ENCODE assay signal across 12 cellular contexts in genomic region chr1:225450491-225451191, GRCh38. TPM values are rescaled to one million over a fixed set of nuclear protein-coding genes. Genes with fewer than 3 reads are reported as not detected.
DNase-seq lines count a peak whose midpoint lies in the region; ATAC-seq and TF ChIP-seq lines count a peak whose summit lies in the region.
"Had no signal": no experiment of that assay in that cellular context is flagged by ENCODE, and none has a peak within 500 bp of the region (broad histone marks: within the 10 kb centered on the region; RNA-seq: fewer than 3 reads in every experiment).

No MANE protein-coding gene starts in this region.

- no peak overlapping the region; the same call in 1 of the 2 replicates for H3K9ac ChIP-seq in PC-3 (ENCODE audit: low read length)
- H3K9ac ChIP-seq: KMS-11 had no signal

- ATAC-seq in CD4-positive, CD25-positive, alpha-beta regulatory T cell (ENCODE audit: low read depth in 2 of 2) = peak in 1 of 2 donors; percentile 43
- ATAC-seq in PC-3 (no peak), HG03565 (IDR thresholded peaks at IDR 0.05; ENCODE audit: unreplicated experiment) (no peak), GM18870 (IDR thresholded peaks at IDR 0.05; ENCODE audit: unreplicated experiment) (no peak), HG03108 (IDR thresholded peaks at IDR 0.05; ENCODE audit: unreplicated experiment) (no peak)
- ATAC-seq in naive thymus-derived CD4-positive, alpha-beta T cell = peak; percentile 54

- peak in 1 of 3 donors; percentile 60 for DNase-seq in CD4-positive, CD25-positive, alpha-beta regulatory T cell
- DNase-seq in PC-3 = peak; percentile 57
- no peak for DNase-seq in endothelial cell (ENCODE audit: low spot score)
- DNase-seq in naive thymus-derived CD4-positive, alpha-beta T cell = no peak
- no peak for DNase-seq in osteocyte (ENCODE audit: extremely low spot score, unreplicated experiment)
- DNase-seq: H9, NCI-H2029, T-helper 2 cell had no signal

- peak overlapping the region; percentile 45 to 87 (median 76) for H3K27ac Mint-ChIP-seq in CD4-positive, CD25-positive, alpha-beta regulatory T cell
- H3K27ac Mint-ChIP-seq in endothelial cell (ENCODE audit: unreplicated experiment) (no peak overlapping the region), osteocyte (ENCODE audit: unreplicated experiment) (no peak overlapping the region)
- peak overlapping the region in 4 of 9 donors; percentile 58 to 68 (median 64) for H3K27ac Mint-ChIP-seq in naive thymus-derived CD4-positive, alpha-beta T cell
- H3K27ac Mint-ChIP-seq: H9 had no signal

- no TSS peak for BruUV-seq in PC-3 (replicated peaks; lab: Mats Ljungman, UMichigan)

- intact Hi-C loops in PC-3 (cut with micrococcal nuclease) = no loop called here
- intact Hi-C loops in naive thymus-derived CD4-positive, alpha-beta T cell (cut with micrococcal nuclease) = no loop called here

- no peaks in the 10 kb centered on the region for H3K27me3 Mint-ChIP-seq in CD4-positive, CD25-positive, alpha-beta regulatory T cell
- peaks cover 2% of the 10 kb centered on the region for H3K27me3 Mint-ChIP-seq in endothelial cell (ENCODE audit: unreplicated experiment)
- no peaks in the 10 kb centered on the region for H3K27me3 Mint-ChIP-seq in naive thymus-derived CD4-positive, alpha-beta T cell
- peaks cover 8% of the 10 kb centered on the region for H3K27me3 Mint-ChIP-seq in osteocyte (ENCODE audit: unreplicated experiment)

- no peaks in the 10 kb centered on the region for H3K36me3 ChIP-seq in CD4-positive, CD25-positive, alpha-beta regulatory T cell (ENCODE audit: control insufficient read depth, insufficient read depth, low read length)
- H3K36me3 ChIP-seq in PC-3 (ENCODE audit: low read depth, low read length) = no peaks in the 10 kb centered on the region
- no peaks in the 10 kb centered on the region for H3K36me3 ChIP-seq in naive thymus-derived CD4-positive, alpha-beta T cell (ENCODE audit: control insufficient read depth in 2 of 3, insufficient read depth in 3 of 3, low read length in 3 of 3)

- no peaks in the 10 kb centered on the region for H3K27me3 ChIP-seq in CD4-positive, CD25-positive, alpha-beta regulatory T cell (ENCODE audit: control insufficient read depth, insufficient read depth, low read length)
- no peaks in the 10 kb centered on the region for H3K27me3 ChIP-seq in PC-3 (ENCODE audit: low read length)
- H3K27me3 ChIP-seq in naive thymus-derived CD4-positive, alpha-beta T cell (ENCODE audit: control insufficient read depth in 2 of 2, insufficient read depth in 2 of 2, low read length in 2 of 2) = no peaks in the 10 kb centered on the region

- H3K4me3 ChIP-seq in CD4-positive, CD25-positive, alpha-beta regulatory T cell (ENCODE audit: low read depth, low read length) = no peak overlapping the region
- H3K4me3 ChIP-seq in PC-3 (ENCODE audit: low read length) = no peak overlapping the region
- no peak overlapping the region for H3K4me3 ChIP-seq in naive thymus-derived CD4-positive, alpha-beta T cell (ENCODE audit: low read length)

- H3K36me3 Mint-ChIP-seq in CD4-positive, CD25-positive, alpha-beta regulatory T cell = no peaks in the 10 kb centered on the region
- H3K36me3 Mint-ChIP-seq in endothelial cell (ENCODE audit: low read depth, unreplicated experiment) (no peaks in the 10 kb centered on the region), osteocyte (ENCODE audit: unreplicated experiment) (no peaks in the 10 kb centered on the region)
- H3K36me3 Mint-ChIP-seq in naive thymus-derived CD4-positive, alpha-beta T cell = peaks cover 0 to 6% (median 0%) of the 10 kb centered on the region in 5 donors

- H3K9me2 ChIP-seq in PC-3 (replicated peaks; ENCODE audit: low read length) = no peaks in the 10 kb centered on the region

- no peaks in the 10 kb centered on the region for H4K20me1 ChIP-seq in PC-3 (ENCODE audit: low read length)

- CTCF ChIA-PET in PC-3 (lab: Charles Lee) = no interaction called here
- CTCF ChIA-PET in naive thymus-derived CD4-positive, alpha-beta T cell (lab: Charles Lee) = no interaction called here

- no peak overlapping the region for H3K27ac ChIP-seq in CD4-positive, CD25-positive, alpha-beta regulatory T cell (ENCODE audit: insufficient read depth, low read length, poor library complexity, severe bottlenecking)
- H3K27ac ChIP-seq in PC-3 (ENCODE audit: low read length) = 0 out of 2 replicates have a peak overlapping the region, but pooled peaks have one; percentile 7
- no peak overlapping the region for H3K27ac ChIP-seq in naive thymus-derived CD4-positive, alpha-beta T cell (ENCODE audit: low read depth, low read length)
- H3K27ac ChIP-seq: KMS-11 had no signal

- H3K4me2 ChIP-seq in PC-3 (ENCODE audit: low read length) = no peak overlapping the region
- H3K4me2 ChIP-seq: KMS-11 had no signal

- H3K9me3 ChIP-seq in CD4-positive, CD25-positive, alpha-beta regulatory T cell (ENCODE audit: control insufficient read depth in 2 of 2, low read length in 2 of 2) = no peaks in the 10 kb centered on the region
- no peaks in the 10 kb centered on the region for H3K9me3 ChIP-seq in PC-3 (ENCODE audit: low read length)
- no peaks in the 10 kb centered on the region for H3K9me3 ChIP-seq in naive thymus-derived CD4-positive, alpha-beta T cell (ENCODE audit: control insufficient read depth in 2 of 3, low read length in 3 of 3)

- peaks cover 13% of the 10 kb centered on the region for H3K4me1 ChIP-seq in CD4-positive, CD25-positive, alpha-beta regulatory T cell (ENCODE audit: control insufficient read depth, insufficient read depth, low read length, poor library complexity, severe bottlenecking)
- H3K4me1 ChIP-seq in PC-3 (ENCODE audit: insufficient read depth, low read length) = peaks cover 66% of the 10 kb centered on the region
- peaks cover 12 to 20% of the 10 kb centered on the region in 2 donors for H3K4me1 ChIP-seq in naive thymus-derived CD4-positive, alpha-beta T cell (ENCODE audit: control insufficient read depth in 2 of 2, insufficient read depth in 2 of 2, low read length in 2 of 2)

- H3K79me2 ChIP-seq in PC-3 (ENCODE audit: low read length) = no peaks in the 10 kb centered on the region

- peaks cover 6 to 48% (median 17%) of the 10 kb centered on the region in 4 donors for H3K4me1 Mint-ChIP-seq in CD4-positive, CD25-positive, alpha-beta regulatory T cell
- H3K4me1 Mint-ChIP-seq in endothelial cell (ENCODE audit: unreplicated experiment) = peaks cover 13% of the 10 kb centered on the region
- H3K4me1 Mint-ChIP-seq in naive thymus-derived CD4-positive, alpha-beta T cell = peaks cover 40 to 57% (median 51%) of the 10 kb centered on the region in 7 donors
- peaks cover 10% of the 10 kb centered on the region for H3K4me1 Mint-ChIP-seq in osteocyte (ENCODE audit: unreplicated experiment)

- peaks cover 0 to 3% (median 0%) of the 10 kb centered on the region in 7 donors for H3K9me3 Mint-ChIP-seq in CD4-positive, CD25-positive, alpha-beta regulatory T cell
- no peaks in the 10 kb centered on the region for H3K9me3 Mint-ChIP-seq in endothelial cell (ENCODE audit: unreplicated experiment)
- peaks cover 0 to 4% (median 0%) of the 10 kb centered on the region in 11 donors for H3K9me3 Mint-ChIP-seq in naive thymus-derived CD4-positive, alpha-beta T cell
- no peaks in the 10 kb centered on the region for H3K9me3 Mint-ChIP-seq in osteocyte (ENCODE audit: unreplicated experiment)
- H3K9me3 Mint-ChIP-seq: H9 had no signal

- TF ChIP-seq CTCF in PC-3 (conservative IDR thresholded peaks at IDR 0.05; ENCODE audit: low read depth, low read length) = no peak
- no peak for TF ChIP-seq CTCF in endothelial cell (IDR thresholded peaks at IDR 0.05; ENCODE audit: unreplicated experiment)
- no peak for TF ChIP-seq CTCF in osteocyte (IDR thresholded peaks at IDR 0.05)

- peak overlapping the region in 1 of 4 donors; percentile 50 for H3K4me3 Mint-ChIP-seq in CD4-positive, CD25-positive, alpha-beta regulatory T cell
- H3K4me3 Mint-ChIP-seq in endothelial cell (ENCODE audit: unreplicated experiment) = peak overlapping the region; percentile 32
- peak overlapping the region in 1 of 10 donors; percentile 11 for H3K4me3 Mint-ChIP-seq in naive thymus-derived CD4-positive, alpha-beta T cell
- no peak overlapping the region for H3K4me3 Mint-ChIP-seq in osteocyte (ENCODE audit: unreplicated experiment)
- H3K4me3 Mint-ChIP-seq: H9 had no signal

- no peak overlapping the region for H2AFZ ChIP-seq in PC-3 (ENCODE audit: low read length)

- POLR2A ChIA-PET in PC-3 (lab: Charles Lee; ENCODE audit: unreplicated experiment) = no interaction called here
- POLR2A ChIA-PET in naive thymus-derived CD4-positive, alpha-beta T cell (lab: Charles Lee) = interaction anchor here (1.1 to 2.0 kb wide), 3 partner anchors 17 to 24 kb away, joined by 4 to 11 read pairs (median 4); partner anchors contain the start of gene LBR

- peaks cover 4% of the 10 kb centered on the region for H3F3A ChIP-seq in PC-3 (ENCODE audit: low read length, unreplicated experiment)

RNA-seq across cellular contexts. Expression of gene LBR, which starts 22.8 kb away (rescaled TPM):
- total RNA-seq in CD4-positive, CD25-positive, alpha-beta regulatory T cell = 140 TPM
- polyA plus RNA-seq in CD4-positive, CD25-positive, alpha-beta regulatory T cell = 100 to 1,000 TPM; 123 to 175 (median 145) TPM
- total RNA-seq in PC-3 (2014; rRNA removed) = 35.1 and 42.0 TPM in 2 replicates
- total RNA-seq in endothelial cell (ENCODE audit: unreplicated experiment) = 178 TPM
- 100 to 1,000 TPM; 104 to 220 (median 132) TPM for total RNA-seq in naive thymus-derived CD4-positive, alpha-beta T cell
- polyA plus RNA-seq in naive thymus-derived CD4-positive, alpha-beta T cell = 100 to 1,000 TPM; 115 to 117 TPM
- 29.5 and 34.8 TPM in 2 replicates for total RNA-seq in osteocyte

Comparison
In these comparisons a context has a peak if more than half of its experiments do, and no peak if none do; other contexts are left out.
1. H3K27ac Mint-ChIP-seq: peak in CD4-positive, CD25-positive, alpha-beta regulatory T cell (3 of 3); none in endothelial cell (single experiment) and osteocyte (single experiment).